In genomic region chr19:55452381-55453325, GRCh38 we compare ENCODE assay signal across 1 cellular context.
TF ChIP-seq lines count a peak whose summit lies in the region.

No MANE protein-coding gene starts in this region.

TF ChIP-seq in GM12878, 131 proteins besides CTCF, POLR2A, EP300 and RAD21:
- no peak for TF ChIP-seq ATF2 (IDR thresholded peaks at IDR 0.05; ENCODE audit: low read length)
- TF ChIP-seq FOXK2 (IDR thresholded peaks at IDR 0.05): peak; percentile 27; the same call in 1 of the 2 replicates
- peak; percentile 56; the same call in 1 of the 3 replicates for TF ChIP-seq POU2F2 (IDR thresholded peaks at IDR 0.05; ENCODE audit: borderline replicate concordance, low read depth, low read length)
- TF ChIP-seq BCLAF1 (IDR thresholded peaks at IDR 0.05): no peak
- TF ChIP-seq STAT1 (conservative IDR thresholded peaks at IDR 0.05): no peak
- TF ChIP-seq NBN (IDR thresholded peaks at IDR 0.05): no peak
- no peak for TF ChIP-seq TARDBP (IDR thresholded peaks at IDR 0.05; ENCODE audit: borderline replicate concordance)
